ENCODE assay signal across 1 cellular context in genomic region chr19:37076524-37076923, GRCh38.
TF ChIP-seq lines count a peak whose summit lies in the region.

No MANE protein-coding gene starts in this region.

TF ChIP-seq in HEK293, 187 proteins besides CTCF, POLR2A, EP300 and RAD21 (continued from another document):
- TF ChIP-seq, protein P1, sequence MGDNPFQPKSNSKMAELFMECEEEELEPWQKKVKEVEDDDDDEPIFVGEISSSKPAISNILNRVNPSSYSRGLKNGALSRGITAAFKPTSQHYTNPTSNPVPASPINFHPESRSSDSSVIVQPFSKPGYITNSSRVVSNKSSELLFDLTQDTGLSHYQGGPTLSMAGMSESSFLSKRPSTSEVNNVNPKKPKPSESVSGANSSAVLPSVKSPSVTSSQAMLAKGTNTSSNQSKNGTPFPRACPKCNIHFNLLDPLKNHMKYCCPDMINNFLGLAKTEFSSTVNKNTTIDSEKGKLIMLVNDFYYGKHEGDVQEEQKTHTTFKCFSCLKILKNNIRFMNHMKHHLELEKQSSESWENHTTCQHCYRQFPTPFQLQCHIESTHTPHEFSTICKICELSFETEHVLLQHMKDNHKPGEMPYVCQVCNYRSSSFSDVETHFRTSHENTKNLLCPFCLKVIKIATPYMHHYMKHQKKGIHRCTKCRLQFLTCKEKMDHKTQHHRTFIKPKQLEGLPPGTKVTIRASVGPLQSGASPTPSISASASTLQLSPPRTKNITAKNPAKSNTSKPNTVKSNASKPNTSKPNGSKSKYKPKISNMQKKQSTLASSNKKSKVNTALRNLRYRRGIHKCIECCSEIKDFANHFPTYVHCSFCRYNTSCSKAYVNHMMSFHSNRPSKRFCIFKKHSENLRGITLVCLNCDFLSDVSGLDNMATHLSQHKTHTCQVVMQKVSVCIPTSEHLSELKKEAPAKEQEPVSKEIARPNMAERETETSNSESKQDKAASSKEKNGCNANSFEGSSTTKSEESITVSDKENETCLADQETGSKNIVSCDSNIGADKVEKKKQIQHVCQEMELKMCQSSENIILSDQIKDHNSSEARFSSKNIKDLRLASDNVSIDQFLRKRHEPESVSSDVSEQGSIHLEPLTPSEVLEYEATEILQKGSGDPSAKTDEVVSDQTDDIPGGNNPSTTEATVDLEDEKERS (tag by site-specific recombination; IDR thresholded peaks at IDR 0.05): peak; percentile 98
- TF ChIP-seq, protein P2, sequence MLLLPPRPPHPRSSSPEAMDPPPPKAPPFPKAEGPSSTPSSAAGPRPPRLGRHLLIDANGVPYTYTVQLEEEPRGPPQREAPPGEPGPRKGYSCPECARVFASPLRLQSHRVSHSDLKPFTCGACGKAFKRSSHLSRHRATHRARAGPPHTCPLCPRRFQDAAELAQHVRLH (tag by site-specific recombination; IDR thresholded peaks at IDR 0.05): peak; percentile 88
- TF ChIP-seq ZNF146 (tag by site-specific recombination; IDR thresholded peaks at IDR 0.05) (peak; percentile 100), ZXDB (tag by site-specific recombination; IDR thresholded peaks at IDR 0.05) (peak; percentile 15; the same call in 1 of the 2 replicates), ZNF202 (tag by site-specific recombination; IDR thresholded peaks at IDR 0.05; ENCODE audit: borderline replicate concordance) (0 out of 2 replicates have a peak, but pooled peaks have one; percentile 12)
- TF ChIP-seq, protein P3, sequence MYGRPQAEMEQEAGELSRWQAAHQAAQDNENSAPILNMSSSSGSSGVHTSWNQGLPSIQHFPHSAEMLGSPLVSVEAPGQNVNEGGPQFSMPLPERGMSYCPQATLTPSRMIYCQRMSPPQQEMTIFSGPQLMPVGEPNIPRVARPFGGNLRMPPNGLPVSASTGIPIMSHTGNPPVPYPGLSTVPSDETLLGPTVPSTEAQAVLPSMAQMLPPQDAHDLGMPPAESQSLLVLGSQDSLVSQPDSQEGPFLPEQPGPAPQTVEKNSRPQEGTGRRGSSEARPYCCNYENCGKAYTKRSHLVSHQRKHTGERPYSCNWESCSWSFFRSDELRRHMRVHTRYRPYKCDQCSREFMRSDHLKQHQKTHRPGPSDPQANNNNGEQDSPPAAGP (tag by site-specific recombination; IDR thresholded peaks at IDR 0.05): 0 out of 2 replicates have a peak, but pooled peaks have one; percentile 25
TF ChIP-seq in HEK293: peak in this region for 7; not testable (repeated sequence) for 180.
